Comparison of ENCODE assay signal across 9 cellular contexts in the genomic region with DNA sequence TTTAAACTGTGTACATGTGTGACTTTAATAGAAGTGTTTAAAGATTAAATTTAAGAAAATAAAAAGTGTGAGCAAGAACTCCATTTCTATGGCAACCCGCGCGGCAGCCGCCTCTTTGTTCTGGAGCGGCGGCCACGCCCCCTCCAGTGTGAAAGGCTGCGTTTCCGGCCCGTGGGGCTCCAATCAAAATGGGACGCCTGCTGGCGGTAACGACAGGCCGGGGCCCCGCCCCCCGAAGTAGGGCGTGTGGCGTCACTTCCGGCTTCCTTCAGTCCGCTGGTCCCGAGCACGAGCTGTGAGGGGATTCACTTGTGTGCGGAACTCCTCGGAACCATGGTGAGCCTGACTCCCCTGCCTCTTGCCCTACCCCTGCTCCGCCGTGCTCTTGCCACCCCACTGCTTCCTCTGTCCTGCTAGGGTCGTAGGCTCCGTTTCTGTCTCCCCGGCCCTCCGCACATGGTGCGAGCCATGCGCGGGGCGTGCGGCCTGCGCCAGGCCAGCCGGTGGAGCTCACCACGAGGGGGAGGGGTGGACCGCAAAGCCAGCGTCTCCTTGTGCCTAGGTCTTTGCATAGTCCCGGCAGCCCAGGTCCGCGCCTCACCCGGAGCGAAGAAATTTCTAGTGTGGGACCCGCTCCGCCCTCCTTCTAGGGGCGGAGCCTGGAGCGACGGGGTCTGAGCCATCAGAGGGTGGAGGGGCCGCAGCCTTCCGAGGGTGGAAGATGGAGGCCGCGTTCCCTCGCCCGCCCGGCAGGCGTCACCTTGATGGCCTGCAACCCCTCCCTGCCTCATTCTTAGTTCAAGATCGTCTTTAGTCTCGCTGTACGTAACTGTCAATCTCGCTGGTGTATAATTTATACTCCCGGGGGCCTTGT. TPM values are rescaled to one million over a fixed set of nuclear protein-coding genes. Genes with fewer than 3 reads are reported as not detected.
DNase-seq lines count a peak whose midpoint lies in the region; ATAC-seq, FAIRE-seq and TF ChIP-seq lines count a peak whose summit lies in the region.
"Had no signal": no experiment of that assay in that cellular context is flagged by ENCODE, and none has a peak within 500 bp of the region (broad histone marks: within the 10 kb centered on the region; RNA-seq: fewer than 3 reads in every experiment).

A gene (plus strand): TSS at position 271 of the 874 bp plus-strand sequence. CDS start 63 bp downstream, at position 334.

- peak; percentile 95 for DNase-seq in AG08396 (ENCODE audit: low spot score)
- DNase-seq in NCI-H2227 (lab: John Stamatoyannopoulos, UW; ENCODE audit: unreplicated experiment): peak; percentile 98
- peak; percentile 96 for DNase-seq in WERI-Rb-1
- DNase-seq in mammary epithelial cell: peak; percentile 90
- DNase-seq in small intestine: peak; percentile 95

- no peaks in the 10 kb centered on the region for H3K9me3 ChIP-seq in WERI-Rb-1 (ENCODE audit: severe bottlenecking)
- H3K9me3 ChIP-seq in mammary epithelial cell (replicated peaks; ENCODE audit: insufficient read depth, low read length): no peaks in the 10 kb centered on the region
- no peaks in the 10 kb centered on the region for H3K9me3 ChIP-seq in iPS-20b (ENCODE audit: insufficient read depth, low read depth, low read length)
- H3K9me3 ChIP-seq in small intestine (ENCODE audit: control insufficient read depth, low read depth): no peaks in the 10 kb centered on the region

- H3K27me3 ChIP-seq in WERI-Rb-1 (ENCODE audit: insufficient read depth, low read depth, severe bottlenecking) (no peaks in the 10 kb centered on the region), mammary epithelial cell (ENCODE audit: insufficient read depth, low read length) (no peaks in the 10 kb centered on the region), iPS-20b (ENCODE audit: insufficient read depth, low read length) (no peaks in the 10 kb centered on the region), small intestine (ENCODE audit: control insufficient read depth in 2 of 2, insufficient read depth in 2 of 2, low read length in 2 of 2) (no peaks in the 10 kb centered on the region)

- no peak for FAIRE-seq in small intestine (lab: Jason Lieb, UNC)
- FAIRE-seq: islet of Langerhans had no signal

- CTCF ChIA-PET in mammary epithelial cell (lab: Charles Lee; ENCODE audit: low non-redundant PET): no interaction called here

- BruUV-seq in mammary epithelial cell (replicated peaks; lab: Mats Ljungman, UMichigan): TSS peak; percentile 89

- peaks cover 49% of the 10 kb centered on the region for H3K36me3 ChIP-seq in WERI-Rb-1
- H3K36me3 ChIP-seq in mammary epithelial cell (ENCODE audit: insufficient read depth, low read length): peaks cover 33% of the 10 kb centered on the region
- H3K36me3 ChIP-seq in iPS-20b (ENCODE audit: insufficient read depth, low read depth, low read length): peaks cover 46% of the 10 kb centered on the region
- H3K36me3 ChIP-seq in small intestine (ENCODE audit: control insufficient read depth in 2 of 2, insufficient read depth in 2 of 2, low read length in 2 of 2): peaks cover 7 to 10% of the 10 kb centered on the region in 2 donors

- peak within 1 kb of the TSS; percentile 93 for H2AFZ ChIP-seq in mammary epithelial cell (ENCODE audit: low read depth, low read length)

- in situ Hi-C loops in mammary epithelial cell (cut with MboI; ENCODE audit: low sequenced_read_pairs in 2 of 2): no loop called here

- dilution Hi-C loops in mammary epithelial cell (cut with HindIII; ENCODE audit: low sequenced_read_pairs): loop anchor here (5.0 kb wide), 1 partner anchor 37 kb away; no protein-coding TSS in a partner anchor

- peak within 1 kb of the TSS; percentile 73 for H3K4me2 ChIP-seq in mammary epithelial cell (ENCODE audit: insufficient read depth, low read depth, low read length)

- intact Hi-C loops in mammary epithelial cell (cut with micrococcal nuclease): loop anchor here (1.0 to 5.0 kb wide), 2 partner anchors 115 to 198 kb away; a partner anchor contains a TSS

- H3K9ac ChIP-seq in mammary epithelial cell (ENCODE audit: insufficient read depth, low read length): peak within 1 kb of the TSS; percentile 98
- H3K9ac ChIP-seq in iPS-20b (ENCODE audit: low read depth, low read length): peak within 1 kb of the TSS; percentile 99

- ATAC-seq in GM18907 (IDR thresholded peaks at IDR 0.05; ENCODE audit: unreplicated experiment) (peak; percentile 97), HG03159 (IDR thresholded peaks at IDR 0.05; ENCODE audit: unreplicated experiment) (peak; percentile 95)

- no peaks in the 10 kb centered on the region for H4K20me1 ChIP-seq in mammary epithelial cell (ENCODE audit: insufficient read depth, low read length)

- 1% methylated on average over 27 of the region's 63 CpGs for WGBS in mammary epithelial cell (ENCODE audit: low coverage, missing lambda C conversion rate)
- WGBS in small intestine, 3 donors: 0% methylated on average over 61 to 63 of the region's 63 CpGs

- H3K79me2 ChIP-seq in mammary epithelial cell (ENCODE audit: insufficient read depth, low read length): peaks cover 45% of the 10 kb centered on the region

- peak; percentile 59 for TF ChIP-seq CTCF in WERI-Rb-1 (IDR thresholded peaks at IDR 0.05; ENCODE audit: low read depth, low read length)
- peak in 1 of 2 donors; percentile 43 for TF ChIP-seq CTCF in mammary epithelial cell (conservative IDR thresholded peaks at IDR 0.05 in 1 of 2, IDR thresholded peaks at IDR 0.05 in 1 of 2; ENCODE audit: extremely low read depth in 1 of 2, insufficient read depth in 1 of 2, low read depth in 1 of 2, low read length in 2 of 2)

- H3K4me3 ChIP-seq in WERI-Rb-1 (ENCODE audit: low read depth, low read length) (peak within 1 kb of the TSS; percentile 94), mammary epithelial cell (replicated peaks in 1 of 3; ENCODE audit: insufficient read depth in 1 of 3, low read depth in 2 of 3, low read length in 3 of 3) (peak within 1 kb of the TSS; percentile 75 to 96 (median 80)), iPS-20b (ENCODE audit: low read length) (peak within 1 kb of the TSS; percentile 94), small intestine (ENCODE audit: low read depth in 1 of 2, low read length in 2 of 2) (peak within 1 kb of the TSS; percentile 76)

- peak within 1 kb of the TSS; percentile 91 for H3K27ac ChIP-seq in WERI-Rb-1
- peak within 1 kb of the TSS; percentile 94 for H3K27ac ChIP-seq in mammary epithelial cell (ENCODE audit: insufficient read depth, low read depth, low read length)
- peak within 1 kb of the TSS; percentile 96 for H3K27ac ChIP-seq in iPS-20b (ENCODE audit: low read length)
- peak within 1 kb of the TSS; percentile 56 to 99 for H3K27ac ChIP-seq in small intestine (ENCODE audit: low read depth in 1 of 2, low read length in 1 of 2)

- H3K4me1 ChIP-seq in mammary epithelial cell (ENCODE audit: insufficient read depth, low read length) (peaks cover 4% of the 10 kb centered on the region), iPS-20b (ENCODE audit: insufficient read depth, low read length) (peaks cover 4% of the 10 kb centered on the region; the same call in 1 of the 2 replicates), small intestine (ENCODE audit: control insufficient read depth in 2 of 2, insufficient read depth in 1 of 2, low read depth in 1 of 2, low read length in 1 of 2) (no peaks in the 10 kb centered on the region)

RNA-seq across cellular contexts. Expression of the gene that starts here (rescaled TPM):
- 100 to 1,000 TPM; 208 to 237 TPM for total RNA-seq in mammary epithelial cell
- polyA plus RNA-seq in mammary epithelial cell (283 TPM), small intestine (100 to 1,000 TPM in 1 of 3 donors, 10 to 100 TPM in 2; 63.7 to 140 (median 69.2) TPM)
- 195 TPM for polyA minus RNA-seq in mammary epithelial cell

Comparison
In these comparisons a context has a peak if more than half of its experiments do, and no peak if none do; other contexts are left out.
1. Peak in every context shown above with its lines: DNase-seq, ATAC-seq, H3K4me3 ChIP-seq and H3K27ac ChIP-seq.